13 cellular contexts compared by ENCODE assay signal in genomic region chr16:28208824-28209223, GRCh38. TPM values are rescaled to one million over a fixed set of nuclear protein-coding genes. Genes with fewer than 3 reads are reported as not detected.
DNase-seq lines count a peak whose midpoint lies in the region; FAIRE-seq and TF ChIP-seq lines count a peak whose summit lies in the region.
"Had no signal": no experiment of that assay in that cellular context is flagged by ENCODE, and none has a peak within 500 bp of the region (broad histone marks: within the 10 kb centered on the region; RNA-seq: fewer than 3 reads in every experiment).

No MANE protein-coding gene starts in this region.

- no peaks in the 10 kb centered on the region for H3K27me3 ChIP-seq in KMS-11 (ENCODE audit: insufficient read depth, low read depth)
- no peaks in the 10 kb centered on the region for H3K27me3 ChIP-seq in astrocyte (ENCODE audit: insufficient read depth, low read length)
- H3K27me3 ChIP-seq in PC-9 (ENCODE audit: insufficient read depth, low read depth), result no peaks in the 10 kb centered on the region
- H3K27me3 ChIP-seq: testis had no signal

- H3K79me2 ChIP-seq in KMS-11 (ENCODE audit: insufficient read depth, low read depth) (peaks cover 76% of the 10 kb centered on the region), astrocyte (ENCODE audit: insufficient read depth, low read length) (peaks cover 78% of the 10 kb centered on the region), PC-9 (ENCODE audit: low read depth) (peaks cover 73% of the 10 kb centered on the region)

- peaks cover 5% of the 10 kb centered on the region; the same call in 1 of the 2 replicates for H3F3A ChIP-seq in PC-9 (ENCODE audit: insufficient read depth, low read depth)

- TF ChIP-seq CTCF in KMS-11 (conservative IDR thresholded peaks at IDR 0.05; ENCODE audit: low read depth, low read length), result no peak
- TF ChIP-seq CTCF in astrocyte (IDR thresholded peaks at IDR 0.05; ENCODE audit: insufficient read depth, low read depth, low read length), result no peak
- TF ChIP-seq CTCF in nephron (IDR thresholded peaks at IDR 0.05; ENCODE audit: unreplicated experiment in 3 of 3), result no peak
- no peak for TF ChIP-seq CTCF in PC-9 (conservative IDR thresholded peaks at IDR 0.05)

- H3K4me3 ChIP-seq in KMS-11 (IDR thresholded peaks at IDR 0.05; ENCODE audit: insufficient read depth, low read depth, low read length) (no peak overlapping the region), astrocyte (ENCODE audit: insufficient read depth, low read depth, low read length) (no peak overlapping the region), PC-9 (no peak overlapping the region)
- H3K4me3 ChIP-seq: testis had no signal

- H2AFZ ChIP-seq in KMS-11 (ENCODE audit: low read depth) (no peak overlapping the region), astrocyte (ENCODE audit: low read depth, low read length) (no peak overlapping the region), PC-9 (no peak overlapping the region)

- FAIRE-seq in astrocyte (lab: Jason Lieb, UNC), result no peak

- H3K4me1 Mint-ChIP-seq in T-helper 1 cell treated with Interleukin-12 subunit alpha and Interleukin-12 subunit beta and Interleukin-4 antibody, amounts not matched to agents 30 μg/mL and 1 μg/mL, for 36 hours (ENCODE audit: low read depth), result peaks cover 26% of the 10 kb centered on the region
- H3K4me1 Mint-ChIP-seq in astrocyte (ENCODE audit: low read depth, unreplicated experiment), result peaks cover 14% of the 10 kb centered on the region
- peaks cover 25% of the 10 kb centered on the region for H3K4me1 Mint-ChIP-seq in nephron

- POLR2A ChIA-PET in PC-9 (lab: Charles Lee; ENCODE audit: unreplicated experiment), result no interaction called here

- H3K36me3 Mint-ChIP-seq in T-helper 1 cell treated with Interleukin-12 subunit alpha and Interleukin-12 subunit beta and Interleukin-4 antibody, amounts not matched to agents 30 μg/mL and 1 μg/mL, for 36 hours (ENCODE audit: low read depth), result peaks cover 24% of the 10 kb centered on the region
- peaks cover 9% of the 10 kb centered on the region for H3K36me3 Mint-ChIP-seq in astrocyte (ENCODE audit: low read depth, unreplicated experiment)
- H3K36me3 Mint-ChIP-seq in nephron (ENCODE audit: low read depth), result peaks cover 20% of the 10 kb centered on the region

- no peaks in the 10 kb centered on the region for H3K27me3 Mint-ChIP-seq in T-helper 1 cell treated with Interleukin-12 subunit alpha and Interleukin-12 subunit beta and Interleukin-4 antibody, amounts not matched to agents 30 μg/mL and 1 μg/mL, for 36 hours (ENCODE audit: low read depth)
- H3K27me3 Mint-ChIP-seq in astrocyte (ENCODE audit: low read depth, unreplicated experiment) (no peaks in the 10 kb centered on the region), nephron (ENCODE audit: low read depth) (no peaks in the 10 kb centered on the region)

- peak overlapping the region; percentile 85 for H3K27ac Mint-ChIP-seq in T-helper 1 cell treated with Interleukin-12 subunit alpha and Interleukin-12 subunit beta and Interleukin-4 antibody, amounts not matched to agents 30 μg/mL and 1 μg/mL, for 36 hours
- H3K27ac Mint-ChIP-seq in astrocyte (ENCODE audit: unreplicated experiment) (no peak overlapping the region), nephron (peak overlapping the region in 1 of 3 experiments; percentile 32)
- H3K27ac Mint-ChIP-seq: H9 had no signal

- DNase-seq in T-helper 1 cell (no peak), astrocyte (ENCODE audit: low read depth) (no peak), PC-9 (no peak), NCI-H510A (lab: John Stamatoyannopoulos, UW) (no peak)
- no peak for DNase-seq in activated effector memory CD4-positive, alpha-beta T cell treated with Interleukin-2 at 50 U/mL for 16 hours
- DNase-seq: 8988T, activated gamma-delta T cell treated with Interleukin-2 at 50 U/mL for 16 hours, Calu3, H9, testis had no signal

- H3K9me3 Mint-ChIP-seq in T-helper 1 cell treated with Interleukin-12 subunit alpha and Interleukin-12 subunit beta and Interleukin-4 antibody, amounts not matched to agents 30 μg/mL and 1 μg/mL, for 36 hours, result peaks cover 4% of the 10 kb centered on the region
- H3K9me3 Mint-ChIP-seq in astrocyte (ENCODE audit: unreplicated experiment) (no peaks in the 10 kb centered on the region), nephron (no peaks in the 10 kb centered on the region)

- H3K36me3 ChIP-seq in KMS-11 (ENCODE audit: insufficient read depth) (peaks cover 18% of the 10 kb centered on the region; the same call in 1 of the 2 replicates), astrocyte (ENCODE audit: insufficient read depth, low read length) (peaks cover 21% of the 10 kb centered on the region), PC-9 (ENCODE audit: low read depth) (peaks cover 26% of the 10 kb centered on the region)

- H3K4me3 Mint-ChIP-seq in T-helper 1 cell treated with Interleukin-12 subunit alpha and Interleukin-12 subunit beta and Interleukin-4 antibody, amounts not matched to agents 30 μg/mL and 1 μg/mL, for 36 hours, result peak overlapping the region; percentile 90
- H3K4me3 Mint-ChIP-seq in astrocyte (ENCODE audit: unreplicated experiment) (peak overlapping the region; percentile 56), nephron (peak overlapping the region; percentile 56 to 68 (median 63))
- H3K4me3 Mint-ChIP-seq: H9 had no signal

- H3K4me2 ChIP-seq in KMS-11, result peak overlapping the region; percentile 76; the same call in 1 of the 2 replicates
- peak overlapping the region; percentile 37 for H3K4me2 ChIP-seq in astrocyte (ENCODE audit: low read length)
- H3K4me2 ChIP-seq in PC-9, result no peak overlapping the region

- H3K9me2 ChIP-seq in PC-9 (ENCODE audit: insufficient read depth), result no peaks in the 10 kb centered on the region; the same call in 1 of the 2 replicates

- H3K9ac ChIP-seq in KMS-11 (no peak overlapping the region), astrocyte (ENCODE audit: low read length) (no peak overlapping the region)

- intact Hi-C loops in PC-9 (cut with micrococcal nuclease; ENCODE audit: unreplicated experiment), result no loop called here

- H3K9me3 ChIP-seq in astrocyte (ENCODE audit: insufficient read depth, low read depth, low read length) (no peaks in the 10 kb centered on the region), PC-9 (ENCODE audit: insufficient read depth, low read depth) (no peaks in the 10 kb centered on the region)
- H3K9me3 ChIP-seq: testis had no signal

- BruUV-seq in PC-9 (replicated peaks; lab: Mats Ljungman, UMichigan), result no TSS peak

- CTCF ChIA-PET in PC-9 (lab: Charles Lee), result no interaction called here

- H3K4me1 ChIP-seq in KMS-11 (ENCODE audit: low read depth, poor library complexity, severe bottlenecking) (peaks cover 46% of the 10 kb centered on the region), astrocyte (ENCODE audit: insufficient read depth, low read length) (peaks cover 14% of the 10 kb centered on the region), PC-9 (replicated peaks; ENCODE audit: insufficient read depth) (peaks cover 25% of the 10 kb centered on the region)

- H3K27ac ChIP-seq in KMS-11 (no peak overlapping the region), astrocyte (ENCODE audit: low read depth, low read length) (no peak overlapping the region), PC-9 (no peak overlapping the region)
- H3K27ac ChIP-seq: testis had no signal

- peaks cover 26% of the 10 kb centered on the region for H4K20me1 ChIP-seq in KMS-11 (ENCODE audit: insufficient read depth)
- peaks cover 67% of the 10 kb centered on the region for H4K20me1 ChIP-seq in astrocyte (ENCODE audit: insufficient read depth, low read length)
- H4K20me1 ChIP-seq in PC-9 (ENCODE audit: insufficient read depth), result peaks cover 48% of the 10 kb centered on the region

RNA-seq across cellular contexts. Expression of gene XPO6, which starts 2.9 kb away (rescaled TPM):
- total RNA-seq in astrocyte, result 123 and 135 TPM in 2 replicates
- 154 and 221 TPM in 2 replicates for total RNA-seq in PC-9 (2021)
